ENCODE assay signal across 32 cellular contexts in genomic region chr5:579211-579610, GRCh38.
"Had no signal": no experiment of that assay in that cellular context is flagged by ENCODE, and none has a peak within 500 bp of the region (broad histone marks: within the 10 kb centered on the region; RNA-seq: fewer than 3 reads in every experiment).

No MANE protein-coding gene starts in this region.

- H3K4me1 ChIP-seq: body of pancreas, gastrocnemius medialis, spleen, thyroid gland, upper lobe of right lung had no signal

- H3K9me3 ChIP-seq: thyroid gland, upper lobe of right lung had no signal

- H2AFZ ChIP-seq: hepatocyte had no signal

- H3K27me3 ChIP-seq: body of pancreas, thyroid gland had no signal

- FAIRE-seq: keratinocyte had no signal

- ATAC-seq: body of pancreas; effector memory CD8-positive, alpha-beta T cell; gastrocnemius medialis; left cardiac atrium; left ventricle myocardium superior; naive thymus-derived CD8-positive, alpha-beta T cell; right cardiac atrium; T-helper 17 cell; upper lobe of right lung had no signal

- H3K79me2 ChIP-seq: hepatocyte had no signal

- H3K4me1 Mint-ChIP-seq: activated CD4-positive, alpha-beta T cell treated with anti-CD3 and anti-CD28 coated beads, Interleukin-2, amount 10 ng/mL, durations not matched to agents 24 days and 14 days; neural crest cell; T-helper 17 cell had no signal

- H3K27ac Mint-ChIP-seq: activated CD4-positive, alpha-beta memory T cell treated with anti-CD3 and anti-CD28 coated beads for 36 hours; activated CD4-positive, alpha-beta T cell treated with anti-CD3 and anti-CD28 coated beads, Interleukin-2, amount 10 ng/mL, durations not matched to agents 24 days and 14 days; activated naive CD8-positive, alpha-beta T cell; effector memory CD8-positive, alpha-beta T cell; naive thymus-derived CD8-positive, alpha-beta T cell; stimulated activated naive CD8-positive, alpha-beta T cell treated with anti-CD3 and anti-CD28 coated beads, Interleukin-15, Interleukin-2, amounts not matched to agents 100 ng/mL and 50 ng/mL, for 24 hours; T-helper 17 cell had no signal

- H3K4me3 Mint-ChIP-seq: activated CD4-positive, alpha-beta memory T cell treated with anti-CD3 and anti-CD28 coated beads for 36 hours; activated CD4-positive, alpha-beta T cell treated with anti-CD3 and anti-CD28 coated beads, Interleukin-2, amount 10 ng/mL, durations not matched to agents 24 days and 14 days; activated naive CD8-positive, alpha-beta T cell; effector memory CD8-positive, alpha-beta T cell; neural crest cell; stimulated activated naive CD8-positive, alpha-beta T cell treated with anti-CD3 and anti-CD28 coated beads, Interleukin-15, Interleukin-2, amounts not matched to agents 100 ng/mL and 50 ng/mL, for 24 hours; T-helper 17 cell had no signal

- DNase-seq: activated CD4-positive, alpha-beta memory T cell treated with anti-CD3 and anti-CD28 coated beads for 36 hours; activated CD4-positive, alpha-beta T cell treated with anti-CD3 and anti-CD28 coated beads, Interleukin-2, amount 10 ng/mL, durations not matched to agents 24 days and 14 days; activated CD4-positive, CD25-positive, alpha-beta regulatory T cell treated with anti-CD3 and anti-CD28 coated beads, Interleukin-2, amount 50 U/mL, for 72 hours; activated naive CD4-positive, alpha-beta T cell; activated T-cell treated with anti-CD3 and anti-CD28 coated beads, Interleukin-2, amount 50 U/mL, for 48 hours; anterior cingulate cortex; body of pancreas; cerebellar nuclear complex; cortex of kidney; effector memory CD8-positive, alpha-beta T cell; erythroblast; gastrocnemius medialis; glutamatergic neuron; left cardiac atrium; left ventricle myocardium superior; mammary epithelial cell; midbrain; naive thymus-derived CD8-positive, alpha-beta T cell; occipital lobe; right cardiac atrium; spleen; substantia nigra; T-helper 17 cell; T1000; thyroid gland; upper lobe of right lung; WERI-Rb-1 had no signal

- H3K36me3 ChIP-seq: gastrocnemius medialis, spleen, thyroid gland, upper lobe of right lung, WERI-Rb-1 had no signal

- H3K27ac ChIP-seq: body of pancreas, gastrocnemius medialis, hepatocyte, spleen, thyroid gland, upper lobe of right lung, WERI-Rb-1 had no signal

- H3K4me3 ChIP-seq: body of pancreas, gastrocnemius medialis, hepatocyte, spleen, thyroid gland, upper lobe of right lung had no signal

- H3K4me2 ChIP-seq: hepatocyte had no signal
